In genomic region chr6:113630365-113630737, GRCh38 we compare ENCODE assay signal across 10 cellular contexts.
A peak's percentile ranks its signal among the peaks of the same experiment; 100 is the strongest.
DNase-seq lines count a peak whose midpoint lies in the region; ATAC-seq and TF ChIP-seq lines count a peak whose summit lies in the region.
"Had no signal": no experiment of that assay in that cellular context is flagged by ENCODE, and none has a peak within 500 bp of the region (broad histone marks: within the 10 kb centered on the region; RNA-seq: fewer than 3 reads in every experiment).

No MANE protein-coding gene starts in this region.

- no peak for TF ChIP-seq CTCF in OCI-LY1 (IDR thresholded peaks at IDR 0.05; ENCODE audit: low read length)
- TF ChIP-seq CTCF in epithelial cell of esophagus (IDR thresholded peaks at IDR 0.05; ENCODE audit: insufficient read depth, low read depth, low read length, missing control alignments), result no peak
- no peak for TF ChIP-seq CTCF in sigmoid colon (IDR thresholded peaks at IDR 0.05)

- no peak overlapping the region for H3K9ac ChIP-seq in OCI-LY1 (ENCODE audit: low read length)

- intact Hi-C loops in sigmoid colon (cut with DNase I), result loop anchor here (5.0 kb wide), 1 partner anchor 33 kb away; no protein-coding TSS in a partner anchor

- H3K4me1 ChIP-seq in OCI-LY1 (ENCODE audit: insufficient read depth, low read length, severe bottlenecking) (peaks cover 82% of the 10 kb centered on the region), sigmoid colon (peaks cover 2 to 42% (median 37%) of the 10 kb centered on the region in 4 donors)

- no peak overlapping the region for H2AFZ ChIP-seq in OCI-LY1 (ENCODE audit: low read length)

- no peaks in the 10 kb centered on the region for H3F3A ChIP-seq in OCI-LY1 (ENCODE audit: insufficient read depth, low read length)

- peak overlapping the region; percentile 48 for H3K4me3 ChIP-seq in OCI-LY1 (ENCODE audit: low read depth, low read length, poor library complexity, severe bottlenecking)
- H3K4me3 ChIP-seq in epithelial cell of esophagus (ENCODE audit: low read length), result no peak overlapping the region
- no peak overlapping the region for H3K4me3 ChIP-seq in sigmoid colon

- no peaks in the 10 kb centered on the region for H3K9me2 ChIP-seq in OCI-LY1 (ENCODE audit: low read depth, low read length)

- no peak for TF ChIP-seq POLR2A in sigmoid colon (IDR thresholded peaks at IDR 0.05)

- H3K27me3 ChIP-seq in OCI-LY1 (ENCODE audit: insufficient read depth, low read length), result no peaks in the 10 kb centered on the region
- no peaks in the 10 kb centered on the region for H3K27me3 ChIP-seq in sigmoid colon

- H4K20me1 ChIP-seq in OCI-LY1 (ENCODE audit: insufficient read depth, low read length), result no peaks in the 10 kb centered on the region

- TF ChIP-seq EP300 in sigmoid colon (IDR thresholded peaks at IDR 0.05), result no peak

- no peaks in the 10 kb centered on the region for H3K79me2 ChIP-seq in OCI-LY1 (ENCODE audit: insufficient read depth, low read length)

- ATAC-seq in GM18861 (IDR thresholded peaks at IDR 0.05; ENCODE audit: unreplicated experiment) (no peak), HG03571 (IDR thresholded peaks at IDR 0.05; ENCODE audit: unreplicated experiment) (no peak)

- peak; percentile 64 for DNase-seq in ELR (ENCODE audit: low read depth)
- DNase-seq in epithelial cell of esophagus (ENCODE audit: low read depth), result peak; percentile 83
- DNase-seq in renal cortical epithelial cell (ENCODE audit: low read depth), result peak; percentile 61
- DNase-seq in activated CD8-positive, alpha-beta memory T cell treated with anti-CD3 and anti-CD28 coated beads for 24 hours, result no peak
- DNase-seq in sigmoid colon, result no peak
- DNase-seq: islet precursor cell, NCI-H1048 had no signal

- H3K9me3 ChIP-seq in OCI-LY1 (ENCODE audit: low read length), result no peaks in the 10 kb centered on the region
- H3K9me3 ChIP-seq in sigmoid colon, result no peaks in the 10 kb centered on the region

- H3K36me3 ChIP-seq in OCI-LY1 (ENCODE audit: insufficient read depth, low read length) (no peaks in the 10 kb centered on the region), sigmoid colon (no peaks in the 10 kb centered on the region)

- peak overlapping the region; percentile 97 for H3K27ac ChIP-seq in OCI-LY1 (ENCODE audit: low read depth, low read length, poor library complexity, severe bottlenecking)
- peak overlapping the region in 1 of 4 donors; percentile 62 for H3K27ac ChIP-seq in sigmoid colon

- H3K4me2 ChIP-seq in OCI-LY1 (ENCODE audit: low read length), result peak overlapping the region; percentile 69

Comparison
In these comparisons a context has a peak if more than half of its experiments do, and no peak if none do; other contexts are left out.
1. DNase-seq: peak in ELR (single experiment), epithelial cell of esophagus (single experiment) and renal cortical epithelial cell (single experiment); none in activated CD8-positive, alpha-beta memory T cell treated with anti-CD3 and anti-CD28 coated beads for 24 hours (single experiment) and sigmoid colon (single experiment).